Comparison of ENCODE assay signal across 1 cellular context in genomic region chr3:48151058-48151806, GRCh38.
TF ChIP-seq lines count a peak whose summit lies in the region.

No MANE protein-coding gene starts in this region.

TF ChIP-seq in K562, 482 proteins besides CTCF, POLR2A, EP300 and RAD21 (continued from another document):
- TF ChIP-seq CREB1 (IDR thresholded peaks at IDR 0.05) (no peak), CREB1 (CRISPR knock-in tag; IDR thresholded peaks at IDR 0.05) (0 out of 2 replicates have a peak, but pooled peaks have one; percentile 32), MEF2A (IDR thresholded peaks at IDR 0.05; ENCODE audit: control insufficient read depth, low read depth, low read length) (no peak), FOXK2 (conservative IDR thresholded peaks at IDR 0.05 in 1 of 2, IDR thresholded peaks at IDR 0.05 in 1 of 2; ENCODE audit: low read depth in 2 of 2) (no peak), NR4A1 (CRISPR knock-in tag; IDR thresholded peaks at IDR 0.05) (no peak), NR4A1 (tag; IDR thresholded peaks at IDR 0.05) (no peak), ZBTB1 (CRISPR knock-in tag; IDR thresholded peaks at IDR 0.05; ENCODE audit: borderline replicate concordance, low read depth) (0 out of 2 replicates have a peak, but pooled peaks have one; percentile 52), ZNF696 (CRISPR knock-in tag; conservative IDR thresholded peaks at IDR 0.05) (no peak), ZKSCAN1 (IDR thresholded peaks at IDR 0.05; ENCODE audit: low read depth, low read length) (0 out of 2 replicates have a peak, but pooled peaks have one; percentile 43), MCM2 (IDR thresholded peaks at IDR 0.05; ENCODE audit: low read depth) (no peak), ZFP91 (CRISPR knock-in tag; IDR thresholded peaks at IDR 0.05) (no peak), PREB (CRISPR knock-in tag; IDR thresholded peaks at IDR 0.05) (0 out of 2 replicates have a peak, but pooled peaks have one; percentile 33), TBL1XR1 (IDR thresholded peaks at IDR 0.05; ENCODE audit: low read length in 2 of 2) (0 out of 4 replicates have a peak, but pooled peaks of 1 of the 2 experiments have one; percentile 28), SMC3 (conservative IDR thresholded peaks at IDR 0.05; ENCODE audit: insufficient read depth, low read depth, low read length) (peak; percentile 86), NBN (IDR thresholded peaks at IDR 0.05; ENCODE audit: low read depth) (no peak), CTBP1 (IDR thresholded peaks at IDR 0.05; ENCODE audit: borderline replicate concordance) (peak; percentile 64; the same call in 1 of the 2 replicates)
- TF ChIP-seq, protein P1, sequence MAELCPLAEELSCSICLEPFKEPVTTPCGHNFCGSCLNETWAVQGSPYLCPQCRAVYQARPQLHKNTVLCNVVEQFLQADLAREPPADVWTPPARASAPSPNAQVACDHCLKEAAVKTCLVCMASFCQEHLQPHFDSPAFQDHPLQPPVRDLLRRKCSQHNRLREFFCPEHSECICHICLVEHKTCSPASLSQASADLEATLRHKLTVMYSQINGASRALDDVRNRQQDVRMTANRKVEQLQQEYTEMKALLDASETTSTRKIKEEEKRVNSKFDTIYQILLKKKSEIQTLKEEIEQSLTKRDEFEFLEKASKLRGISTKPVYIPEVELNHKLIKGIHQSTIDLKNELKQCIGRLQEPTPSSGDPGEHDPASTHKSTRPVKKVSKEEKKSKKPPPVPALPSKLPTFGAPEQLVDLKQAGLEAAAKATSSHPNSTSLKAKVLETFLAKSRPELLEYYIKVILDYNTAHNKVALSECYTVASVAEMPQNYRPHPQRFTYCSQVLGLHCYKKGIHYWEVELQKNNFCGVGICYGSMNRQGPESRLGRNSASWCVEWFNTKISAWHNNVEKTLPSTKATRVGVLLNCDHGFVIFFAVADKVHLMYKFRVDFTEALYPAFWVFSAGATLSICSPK (IDR thresholded peaks at IDR 0.05; ENCODE audit: borderline replicate concordance): no peak
- TF ChIP-seq, protein P2, sequence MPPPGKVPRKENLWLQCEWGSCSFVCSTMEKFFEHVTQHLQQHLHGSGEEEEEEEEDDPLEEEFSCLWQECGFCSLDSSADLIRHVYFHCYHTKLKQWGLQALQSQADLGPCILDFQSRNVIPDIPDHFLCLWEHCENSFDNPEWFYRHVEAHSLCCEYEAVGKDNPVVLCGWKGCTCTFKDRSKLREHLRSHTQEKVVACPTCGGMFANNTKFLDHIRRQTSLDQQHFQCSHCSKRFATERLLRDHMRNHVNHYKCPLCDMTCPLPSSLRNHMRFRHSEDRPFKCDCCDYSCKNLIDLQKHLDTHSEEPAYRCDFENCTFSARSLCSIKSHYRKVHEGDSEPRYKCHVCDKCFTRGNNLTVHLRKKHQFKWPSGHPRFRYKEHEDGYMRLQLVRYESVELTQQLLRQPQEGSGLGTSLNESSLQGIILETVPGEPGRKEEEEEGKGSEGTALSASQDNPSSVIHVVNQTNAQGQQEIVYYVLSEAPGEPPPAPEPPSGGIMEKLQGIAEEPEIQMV (tag; conservative IDR thresholded peaks at IDR 0.05; ENCODE audit: low read depth): no peak
